In the genomic region with DNA sequence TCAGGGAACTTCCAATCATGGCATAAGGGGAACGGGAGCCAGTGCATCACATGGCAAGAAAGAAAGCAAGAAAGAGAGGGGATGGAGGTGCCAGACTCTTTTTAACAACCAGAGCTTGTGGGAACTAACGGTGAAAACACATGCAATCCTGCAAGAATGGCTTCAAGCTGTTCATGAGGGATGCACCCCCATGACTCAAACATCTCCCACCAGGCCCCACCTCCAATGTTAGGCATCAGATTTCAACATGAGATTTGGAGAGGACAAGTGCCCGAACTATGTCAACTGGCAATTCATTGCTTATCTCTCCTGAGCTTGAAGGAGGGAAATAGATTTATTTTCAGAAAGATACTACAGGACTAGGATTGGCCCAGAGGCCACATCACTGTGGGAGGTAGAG, we compare ENCODE assay signal across 28 cellular contexts.
"Had no signal": no experiment of that assay in that cellular context is flagged by ENCODE, and none has a peak within 500 bp of the region (broad histone marks: within the 10 kb centered on the region; RNA-seq: fewer than 3 reads in every experiment).

No MANE protein-coding gene starts in this region.

- H3K4me3 Mint-ChIP-seq: nephron; neural progenitor cell; stimulated activated effector memory CD8-positive, alpha-beta T cell treated with anti-CD3 and anti-CD28 coated beads, Interleukin-12 subunit alpha, Interleukin-12 subunit beta, amount 100 ng/mL, for 72 hours; stimulated activated naive B cell treated with anti-CD40 and anti-IgM and Interleukin-4, amounts not matched to agents 10 μg/mL and 1 μg/mL and 100 μg/mL, for 72 hours; stimulated activated naive CD8-positive, alpha-beta T cell treated with anti-CD3 and anti-CD28 coated beads, Interleukin-15, Interleukin-2, amounts not matched to agents 100 ng/mL and 50 ng/mL, for 24 hours had no signal

- H3K4me3 ChIP-seq: neural progenitor cell, ovary, psoas muscle, right lobe of liver, sigmoid colon, stomach, thoracic aorta, thyroid gland, tibial nerve, upper lobe of left lung, vagina had no signal

- H3K9me3 Mint-ChIP-seq: stimulated activated naive CD8-positive, alpha-beta T cell treated with anti-CD3 and anti-CD28 coated beads, Interleukin-15, Interleukin-2, amounts not matched to agents 100 ng/mL and 50 ng/mL, for 24 hours had no signal

- H3K9me3 ChIP-seq: ovary, psoas muscle, right lobe of liver, sigmoid colon, stomach, thoracic aorta, thyroid gland, tibial nerve, upper lobe of left lung, vagina had no signal

- H2AFZ ChIP-seq: neural progenitor cell, parathyroid adenoma had no signal

- H3K4me2 ChIP-seq: neural progenitor cell had no signal

- H3K4me1 Mint-ChIP-seq: stimulated activated effector memory CD8-positive, alpha-beta T cell treated with anti-CD3 and anti-CD28 coated beads, Interleukin-12 subunit alpha, Interleukin-12 subunit beta, amount 100 ng/mL, for 72 hours; stimulated activated naive B cell treated with anti-CD40 and anti-IgM and Interleukin-4, amounts not matched to agents 10 μg/mL and 1 μg/mL and 100 μg/mL, for 72 hours had no signal

- H3K4me1 ChIP-seq: parathyroid adenoma, psoas muscle, right lobe of liver, sigmoid colon, stomach, thyroid gland, tibial nerve, upper lobe of left lung, vagina had no signal

- H3K36me3 ChIP-seq: neural progenitor cell, ovary, right lobe of liver, sigmoid colon, stomach, thoracic aorta, thyroid gland, tibial nerve, upper lobe of left lung, vagina had no signal

- FAIRE-seq: small intestine, urothelium cell line had no signal

- H3K79me2 ChIP-seq: parathyroid adenoma had no signal

- H3K27me3 ChIP-seq: neural progenitor cell, ovary, right lobe of liver, sigmoid colon, stomach, thyroid gland, tibial nerve, upper lobe of left lung, vagina had no signal

- H3K27ac Mint-ChIP-seq: neural progenitor cell; progenitor cell of endocrine pancreas; stimulated activated effector memory CD8-positive, alpha-beta T cell treated with anti-CD3 and anti-CD28 coated beads, Interleukin-12 subunit alpha, Interleukin-12 subunit beta, amount 100 ng/mL, for 72 hours; stimulated activated naive B cell treated with anti-CD40 and anti-IgM and Interleukin-4, amounts not matched to agents 10 μg/mL and 1 μg/mL and 100 μg/mL, for 72 hours; stimulated activated naive CD8-positive, alpha-beta T cell treated with anti-CD3 and anti-CD28 coated beads, Interleukin-15, Interleukin-2, amounts not matched to agents 100 ng/mL and 50 ng/mL, for 24 hours had no signal

- H3K27ac ChIP-seq: neural progenitor cell, ovary, parathyroid adenoma, psoas muscle, right lobe of liver, sigmoid colon, stomach, thoracic aorta, thyroid gland, tibial nerve, upper lobe of left lung, vagina had no signal

- H3K9ac ChIP-seq: neural progenitor cell, parathyroid adenoma had no signal

- DNase-seq: occipital lobe; ovary; posterior cingulate gyrus; psoas muscle; right cardiac atrium; right lobe of liver; sigmoid colon; small intestine; stimulated activated CD4-positive, alpha-beta T cell treated with anti-CD3 and anti-CD28 coated beads, Interleukin-15, amount 100 ng/mL, for 24 hours; stimulated activated CD4-positive, alpha-beta T cell treated with anti-CD3 and anti-CD28 coated beads, Interleukin-2, amount 100 ng/mL, for 24 hours; stimulated activated CD4-positive, alpha-beta T cell treated with anti-CD3 and anti-CD28 coated beads, Interleukin-2, amount 100 ng/mL, for 48 hours; stimulated activated CD4-positive, alpha-beta T cell treated with anti-CD3 and anti-CD28 coated beads, Interleukin-4, amount 100 ng/mL, for 24 hours; stimulated activated naive B cell treated with anti-CD40 and anti-IgM and Interleukin-4, amounts not matched to agents 10 μg/mL and 1 μg/mL and 100 μg/mL, for 72 hours; stimulated activated naive CD4-positive, alpha-beta T cell treated with Interleukin-2 at 50 U/mL for 16 hours; stomach; thyroid gland; trophoblast cell; upper lobe of left lung had no signal

- H3K36me3 Mint-ChIP-seq: neural progenitor cell; stimulated activated effector memory CD8-positive, alpha-beta T cell treated with anti-CD3 and anti-CD28 coated beads, Interleukin-12 subunit alpha, Interleukin-12 subunit beta, amount 100 ng/mL, for 72 hours; stimulated activated naive B cell treated with anti-CD40 and anti-IgM and Interleukin-4, amounts not matched to agents 10 μg/mL and 1 μg/mL and 100 μg/mL, for 72 hours had no signal

- ATAC-seq: psoas muscle; right cardiac atrium; right lobe of liver; stimulated activated effector memory CD8-positive, alpha-beta T cell treated with anti-CD3 and anti-CD28 coated beads, Interleukin-12 subunit alpha, Interleukin-12 subunit beta, amount 100 ng/mL, for 72 hours; stimulated activated naive B cell treated with anti-CD40 and anti-IgM and Interleukin-4, amounts not matched to agents 10 μg/mL and 1 μg/mL and 100 μg/mL, for 72 hours had no signal
